In genomic region chrX:96424007-96424406, GRCh38 we compare ENCODE assay signal across 17 cellular contexts.
A peak's percentile ranks its signal among the peaks of the same experiment; 100 is the strongest.
DNase-seq lines count a peak whose midpoint lies in the region; TF ChIP-seq lines count a peak whose summit lies in the region.
"Had no signal": no experiment of that assay in that cellular context is flagged by ENCODE, and none has a peak within 500 bp of the region (broad histone marks: within the 10 kb centered on the region; RNA-seq: fewer than 3 reads in every experiment).

No MANE protein-coding gene starts in this region.

- TF ChIP-seq POLR2A in NB4 (IDR thresholded peaks at IDR 0.05; ENCODE audit: extremely low read depth, insufficient read length): no peak

- no peak overlapping the region for H3K4me2 ChIP-seq in GM23248 (ENCODE audit: unreplicated experiment)
- H3K4me2 ChIP-seq: GM23338, SK-N-SH had no signal

- peaks cover 6% of the 10 kb centered on the region; the same call in 1 of the 2 replicates for H3K4me1 ChIP-seq in GM23248 (ENCODE audit: insufficient read depth)
- H3K4me1 ChIP-seq: breast epithelium had no signal

- no peaks in the 10 kb centered on the region for H4K20me1 ChIP-seq in GM23248 (ENCODE audit: insufficient read depth)

- H3K9ac ChIP-seq in GM23248: no peak overlapping the region
- H3K9ac ChIP-seq: SK-N-SH had no signal

- H3K79me2 ChIP-seq in GM23248 (ENCODE audit: insufficient read depth): no peaks in the 10 kb centered on the region

- H3K4me3 ChIP-seq in GM23248 (no peak overlapping the region), NB4 (ENCODE audit: low read depth, low read length) (no peak overlapping the region), epithelial cell of esophagus (ENCODE audit: low read length) (no peak overlapping the region), WERI-Rb-1 (ENCODE audit: low read depth, low read length) (no peak overlapping the region)
- H3K4me3 ChIP-seq: breast epithelium, GM23338, upper lobe of left lung had no signal

- no peak overlapping the region for H3K27ac ChIP-seq in GM23248
- H3K27ac ChIP-seq in WERI-Rb-1: no peak overlapping the region
- H3K27ac ChIP-seq: breast epithelium, upper lobe of left lung had no signal

- H3K36me3 ChIP-seq in GM23248 (ENCODE audit: low read depth) (no peaks in the 10 kb centered on the region), WERI-Rb-1 (no peaks in the 10 kb centered on the region)
- H3K36me3 ChIP-seq: breast epithelium, upper lobe of left lung had no signal

- 43 to 49% methylated on average over 3 of the region's 3 CpGs for WGBS in GM23248 (ENCODE audit: low coverage in 1 of 2, low lambda C conversion rate in 2 of 2, missing lambda C conversion rate in 2 of 2), 2 experiments

- DNase-seq in GM23248: peak; percentile 49
- DNase-seq in NB4 (ENCODE audit: low read depth): peak; percentile 74
- peak; percentile 9 for DNase-seq in epithelial cell of esophagus (ENCODE audit: low read depth)
- peak; percentile 72 for DNase-seq in renal cortical epithelial cell (ENCODE audit: low read depth)
- DNase-seq in A172 (ENCODE audit: low spot score): no peak
- no peak for DNase-seq in stimulated activated CD4-positive, alpha-beta T cell treated with anti-CD3 and anti-CD28 coated beads, Interleukin-4, amount 100 ng/mL, for 4 hours
- DNase-seq in WERI-Rb-1: no peak
- DNase-seq: activated CD8-positive, alpha-beta memory T cell treated with anti-CD3 and anti-CD28 coated beads, Interleukin-2, amount 10 ng/mL, durations not matched to agents 7 days and 5 days; activated naive CD4-positive, alpha-beta T cell; CD8-positive, alpha-beta T cell; effector memory CD8-positive, alpha-beta T cell; NCI-H2029 treated with DMSO at 0.1 percent for 48 hours; SK-N-SH; stimulated activated CD4-positive, alpha-beta T cell treated with anti-CD3 and anti-CD28 coated beads, Interleukin-1b, Interleukin-23, amount 100 ng/mL, for 48 hours; upper lobe of left lung had no signal

- H3F3A ChIP-seq in GM23248 (ENCODE audit: insufficient read depth): no peaks in the 10 kb centered on the region

- no peaks in the 10 kb centered on the region for H3K27me3 ChIP-seq in GM23248 (replicated peaks; ENCODE audit: insufficient read depth)
- peaks cover 36% of the 10 kb centered on the region for H3K27me3 ChIP-seq in WERI-Rb-1 (ENCODE audit: insufficient read depth, low read depth, severe bottlenecking)
- H3K27me3 ChIP-seq: upper lobe of left lung had no signal

- in situ Hi-C loops in GM23248 (cut with MboI): no loop called here

- no peak for TF ChIP-seq CTCF in NB4 (IDR thresholded peaks at IDR 0.05; ENCODE audit: low read depth, low read length)
- no peak for TF ChIP-seq CTCF in epithelial cell of esophagus (IDR thresholded peaks at IDR 0.05; ENCODE audit: insufficient read depth, low read depth, low read length, missing control alignments)
- TF ChIP-seq CTCF in WERI-Rb-1 (IDR thresholded peaks at IDR 0.05; ENCODE audit: low read depth, low read length): no peak

- H3K9me2 ChIP-seq in GM23248 (ENCODE audit: insufficient read depth): no peaks in the 10 kb centered on the region
- H3K9me2 ChIP-seq: SK-N-SH had no signal

- H3K9me3 ChIP-seq in GM23248 (ENCODE audit: low read depth) (no peaks in the 10 kb centered on the region), WERI-Rb-1 (ENCODE audit: severe bottlenecking) (no peaks in the 10 kb centered on the region)
- H3K9me3 ChIP-seq: breast epithelium, SK-N-SH, upper lobe of left lung had no signal

- H2AFZ ChIP-seq in GM23248: no peak overlapping the region
- H2AFZ ChIP-seq: GM23338 had no signal

Comparison
In these comparisons a context has a peak if more than half of its experiments do, and no peak if none do; other contexts are left out.
1. DNase-seq: peak in GM23248 (single experiment), NB4 (single experiment), epithelial cell of esophagus (single experiment) and renal cortical epithelial cell (single experiment); none in A172 (single experiment), stimulated activated CD4-positive, alpha-beta T cell treated with anti-CD3 and anti-CD28 coated beads, Interleukin-4, amount 100 ng/mL, for 4 hours (0 of 2) and WERI-Rb-1 (single experiment).